ENCODE assay signal across 1 cellular context in genomic region chr6:46642928-46643751, GRCh38.
TF ChIP-seq lines count a peak whose summit lies in the region.

No MANE protein-coding gene starts in this region.

TF ChIP-seq in Ishikawa, 13 proteins besides CTCF, POLR2A, EP300 and RAD21:
- TF ChIP-seq CEBPB (IDR thresholded peaks at IDR 0.05) (0 out of 2 replicates have a peak, but pooled peaks have one; percentile 24), MAX (IDR thresholded peaks at IDR 0.05) (no peak)
